In genomic region chrX:106894392-106894909, GRCh38 we compare ENCODE assay signal across 8 cellular contexts.
DNase-seq lines count a peak whose midpoint lies in the region; FAIRE-seq and TF ChIP-seq lines count a peak whose summit lies in the region.

No MANE protein-coding gene starts in this region.

- H3K4me1 ChIP-seq in HAP-1, result peaks cover 2% of the 10 kb centered on the region; the same call in 1 of the 2 replicates

- H3K27ac ChIP-seq in brain microvascular endothelial cell, result peak overlapping the region; percentile 19

- in situ Hi-C loops in HAP-1 (cut with MboI; ENCODE audit: low sequenced_read_pairs) (no loop called here), brain microvascular endothelial cell (cut with HindIII; ENCODE audit: low pct_ligation_motif_present, low sequenced_read_pairs) (no loop called here)

- no peaks in the 10 kb centered on the region for H3K9me3 ChIP-seq in HAP-1

- DNase-seq in GM10248 (ENCODE audit: extremely low spot score) (peak; percentile 34), HAP-1 (ENCODE audit: low spot score in 2 of 2) (peak; percentile 69 to 85), NCI-H1105 treated with DMSO at 0.1 percent for 48 hours (lab: John Stamatoyannopoulos, UW) (peak; percentile 42), T1000 (lab: John Stamatoyannopoulos, UW) (peak; percentile 8), brain microvascular endothelial cell (peak; percentile 60), GM19238 (ENCODE audit: insufficient read length, low spot score) (no peak)
- DNase-seq in stimulated activated CD4-positive, alpha-beta T cell treated with anti-CD3 and anti-CD28 coated beads, Interleukin-1b, Interleukin-23, amount 100 ng/mL, for 48 hours, result peak; percentile 23

- H3K4me3 ChIP-seq in HAP-1 (no peak overlapping the region), brain microvascular endothelial cell (ENCODE audit: low read depth, low read length) (no peak overlapping the region)

- H3K36me3 ChIP-seq in HAP-1 (replicated peaks) (no peaks in the 10 kb centered on the region), brain microvascular endothelial cell (replicated peaks) (no peaks in the 10 kb centered on the region)

- POLR2A ChIA-PET in GM10248 (lab: Yijun Ruan, JAX), result no interaction called here

- TF ChIP-seq CTCF in GM10248 (IDR thresholded peaks at IDR 0.05; ENCODE audit: control extremely low read depth, extremely low read depth, low read depth, missing control alignments), result peak; percentile 60
- peak; percentile 88 for TF ChIP-seq CTCF in brain microvascular endothelial cell (IDR thresholded peaks at IDR 0.05; ENCODE audit: low read depth, low read length, missing control alignments)

- CTCF ChIA-PET in GM10248 (lab: Yijun Ruan, JAX), result interaction anchor here (0.8 to 1.9 kb wide), 11 partner anchors 9 to 884 kb away, joined by 3 to 9 read pairs (median 3); partner anchors contain the start of gene RIPPLY1

- H3K27me3 ChIP-seq in HAP-1 (ENCODE audit: low read depth) (0 out of 2 replicates have a peak, but pooled peaks cover 3% of the 10 kb centered on the region), brain microvascular endothelial cell (replicated peaks) (no peaks in the 10 kb centered on the region)

- peak; percentile 76 for FAIRE-seq in islet of Langerhans (lab: Jason Lieb, UNC)
